In the genomic region with DNA sequence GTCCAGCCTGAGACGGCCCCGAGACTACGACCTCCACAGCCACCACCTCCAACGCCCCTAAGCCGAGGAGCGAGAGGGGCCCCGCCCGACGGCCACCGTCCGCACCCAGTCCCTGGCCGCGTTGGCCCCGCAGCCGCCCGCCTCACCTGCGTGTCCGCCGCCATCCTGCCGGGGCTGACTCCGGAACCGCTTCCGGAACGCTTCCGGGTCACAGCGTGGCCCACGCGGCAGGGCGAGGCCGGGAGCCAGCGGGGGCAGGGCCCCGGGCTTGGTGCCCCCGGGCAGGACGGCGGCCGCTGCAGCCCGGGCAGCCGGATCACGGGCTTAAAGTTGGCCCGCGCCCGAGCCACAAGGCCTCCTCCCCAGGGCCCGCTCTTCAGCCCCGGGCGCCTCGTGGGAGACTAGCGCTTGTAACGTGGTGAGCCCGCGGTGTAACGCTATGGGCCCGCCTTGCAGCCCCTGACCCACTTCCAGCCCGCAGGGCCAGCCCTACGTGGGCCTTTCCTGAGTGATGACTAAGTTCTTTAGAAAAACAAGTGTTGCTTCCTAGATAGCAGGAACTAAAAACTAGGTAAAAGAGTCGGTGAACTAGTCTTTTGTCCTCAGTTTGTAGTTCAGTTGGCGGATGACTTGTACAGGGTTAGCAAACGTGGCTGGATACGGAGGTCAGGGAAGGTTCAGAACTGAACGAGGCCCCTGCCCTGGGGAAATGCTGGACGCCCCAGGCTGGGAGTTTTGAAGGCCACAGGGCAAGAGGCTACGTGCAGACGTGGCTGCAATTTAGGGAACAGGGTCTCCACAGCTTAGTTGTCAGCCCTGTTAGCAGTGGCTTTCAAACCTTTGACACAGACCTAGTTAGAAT, we compare ENCODE assay signal across 1 cellular context.
TF ChIP-seq lines count a peak whose summit lies in the region.

A gene with protein sequence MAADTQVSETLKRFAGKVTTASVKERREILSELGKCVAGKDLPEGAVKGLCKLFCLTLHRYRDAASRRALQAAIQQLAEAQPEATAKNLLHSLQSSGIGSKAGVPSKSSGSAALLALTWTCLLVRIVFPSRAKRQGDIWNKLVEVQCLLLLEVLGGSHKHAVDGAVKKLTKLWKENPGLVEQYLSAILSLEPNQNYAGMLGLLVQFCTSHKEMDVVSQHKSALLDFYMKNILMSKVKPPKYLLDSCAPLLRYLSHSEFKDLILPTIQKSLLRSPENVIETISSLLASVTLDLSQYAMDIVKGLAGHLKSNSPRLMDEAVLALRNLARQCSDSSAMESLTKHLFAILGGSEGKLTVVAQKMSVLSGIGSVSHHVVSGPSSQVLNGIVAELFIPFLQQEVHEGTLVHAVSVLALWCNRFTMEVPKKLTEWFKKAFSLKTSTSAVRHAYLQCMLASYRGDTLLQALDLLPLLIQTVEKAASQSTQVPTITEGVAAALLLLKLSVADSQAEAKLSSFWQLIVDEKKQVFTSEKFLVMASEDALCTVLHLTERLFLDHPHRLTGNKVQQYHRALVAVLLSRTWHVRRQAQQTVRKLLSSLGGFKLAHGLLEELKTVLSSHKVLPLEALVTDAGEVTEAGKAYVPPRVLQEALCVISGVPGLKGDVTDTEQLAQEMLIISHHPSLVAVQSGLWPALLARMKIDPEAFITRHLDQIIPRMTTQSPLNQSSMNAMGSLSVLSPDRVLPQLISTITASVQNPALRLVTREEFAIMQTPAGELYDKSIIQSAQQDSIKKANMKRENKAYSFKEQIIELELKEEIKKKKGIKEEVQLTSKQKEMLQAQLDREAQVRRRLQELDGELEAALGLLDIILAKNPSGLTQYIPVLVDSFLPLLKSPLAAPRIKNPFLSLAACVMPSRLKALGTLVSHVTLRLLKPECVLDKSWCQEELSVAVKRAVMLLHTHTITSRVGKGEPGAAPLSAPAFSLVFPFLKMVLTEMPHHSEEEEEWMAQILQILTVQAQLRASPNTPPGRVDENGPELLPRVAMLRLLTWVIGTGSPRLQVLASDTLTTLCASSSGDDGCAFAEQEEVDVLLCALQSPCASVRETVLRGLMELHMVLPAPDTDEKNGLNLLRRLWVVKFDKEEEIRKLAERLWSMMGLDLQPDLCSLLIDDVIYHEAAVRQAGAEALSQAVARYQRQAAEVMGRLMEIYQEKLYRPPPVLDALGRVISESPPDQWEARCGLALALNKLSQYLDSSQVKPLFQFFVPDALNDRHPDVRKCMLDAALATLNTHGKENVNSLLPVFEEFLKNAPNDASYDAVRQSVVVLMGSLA (N-terminal part only) (minus strand): TSS at position 182 of the 862 bp plus-strand sequence. CDS start 18 bp downstream, at position 164.

TF ChIP-seq in GM12878, 131 proteins besides CTCF, POLR2A, EP300 and RAD21 (continued from another document and continues in another):
- TF ChIP-seq, protein P1, sequence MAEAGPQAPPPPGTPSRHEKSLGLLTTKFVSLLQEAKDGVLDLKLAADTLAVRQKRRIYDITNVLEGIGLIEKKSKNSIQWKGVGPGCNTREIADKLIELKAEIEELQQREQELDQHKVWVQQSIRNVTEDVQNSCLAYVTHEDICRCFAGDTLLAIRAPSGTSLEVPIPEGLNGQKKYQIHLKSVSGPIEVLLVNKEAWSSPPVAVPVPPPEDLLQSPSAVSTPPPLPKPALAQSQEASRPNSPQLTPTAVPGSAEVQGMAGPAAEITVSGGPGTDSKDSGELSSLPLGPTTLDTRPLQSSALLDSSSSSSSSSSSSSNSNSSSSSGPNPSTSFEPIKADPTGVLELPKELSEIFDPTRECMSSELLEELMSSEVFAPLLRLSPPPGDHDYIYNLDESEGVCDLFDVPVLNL (IDR thresholded peaks at IDR 0.05; ENCODE audit: low read depth, low read length): no peak
- TF ChIP-seq ATF7 (IDR thresholded peaks at IDR 0.05; ENCODE audit: low read depth) (no peak), CREM (IDR thresholded peaks at IDR 0.05; ENCODE audit: low read depth) (peak; percentile 29), CHD1 (IDR thresholded peaks at IDR 0.05; ENCODE audit: low read depth, low read length) (no peak), ZNF217 (IDR thresholded peaks at IDR 0.05) (no peak), STAT3 (IDR thresholded peaks at IDR 0.05; ENCODE audit: low read depth, low read length) (no peak), TCF12 (IDR thresholded peaks at IDR 0.05; ENCODE audit: low read depth, low read length) (peak; percentile 62; the same call in 1 of the 2 replicates), NRF1 (conservative IDR thresholded peaks at IDR 0.05; ENCODE audit: low read depth, low read length) (no peak), SMARCA5 (IDR thresholded peaks at IDR 0.05) (no peak; the same call in 1 of the 2 replicates), SP1 (IDR thresholded peaks at IDR 0.05; ENCODE audit: low read depth, low read length) (no peak), MEF2A (IDR thresholded peaks at IDR 0.05; ENCODE audit: insufficient read depth, low read depth, low read length) (no peak), JUND (IDR thresholded peaks at IDR 0.05; ENCODE audit: low read depth, low read length) (no peak), NFXL1 (IDR thresholded peaks at IDR 0.05; ENCODE audit: borderline replicate concordance) (no peak), SPI1 (IDR thresholded peaks at IDR 0.05; ENCODE audit: borderline replicate concordance, insufficient read depth, low read depth, low read length) (no peak), KAT2A (conservative IDR thresholded peaks at IDR 0.05; ENCODE audit: control insufficient read depth, low read depth, low read length) (no peak), EED (IDR thresholded peaks at IDR 0.05; ENCODE audit: low read depth) (no peak), RBBP5 (conservative IDR thresholded peaks at IDR 0.05) (no peak)
- TF ChIP-seq, protein P2, sequence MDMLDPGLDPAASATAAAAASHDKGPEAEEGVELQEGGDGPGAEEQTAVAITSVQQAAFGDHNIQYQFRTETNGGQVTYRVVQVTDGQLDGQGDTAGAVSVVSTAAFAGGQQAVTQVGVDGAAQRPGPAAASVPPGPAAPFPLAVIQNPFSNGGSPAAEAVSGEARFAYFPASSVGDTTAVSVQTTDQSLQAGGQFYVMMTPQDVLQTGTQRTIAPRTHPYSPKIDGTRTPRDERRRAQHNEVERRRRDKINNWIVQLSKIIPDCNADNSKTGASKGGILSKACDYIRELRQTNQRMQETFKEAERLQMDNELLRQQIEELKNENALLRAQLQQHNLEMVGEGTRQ (IDR thresholded peaks at IDR 0.05; ENCODE audit: borderline replicate concordance, low read depth, low read length): no peak
- TF ChIP-seq, protein P3, sequence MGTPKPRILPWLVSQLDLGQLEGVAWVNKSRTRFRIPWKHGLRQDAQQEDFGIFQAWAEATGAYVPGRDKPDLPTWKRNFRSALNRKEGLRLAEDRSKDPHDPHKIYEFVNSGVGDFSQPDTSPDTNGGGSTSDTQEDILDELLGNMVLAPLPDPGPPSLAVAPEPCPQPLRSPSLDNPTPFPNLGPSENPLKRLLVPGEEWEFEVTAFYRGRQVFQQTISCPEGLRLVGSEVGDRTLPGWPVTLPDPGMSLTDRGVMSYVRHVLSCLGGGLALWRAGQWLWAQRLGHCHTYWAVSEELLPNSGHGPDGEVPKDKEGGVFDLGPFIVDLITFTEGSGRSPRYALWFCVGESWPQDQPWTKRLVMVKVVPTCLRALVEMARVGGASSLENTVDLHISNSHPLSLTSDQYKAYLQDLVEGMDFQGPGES (IDR thresholded peaks at IDR 0.05): no peak
- TF ChIP-seq, protein P4, sequence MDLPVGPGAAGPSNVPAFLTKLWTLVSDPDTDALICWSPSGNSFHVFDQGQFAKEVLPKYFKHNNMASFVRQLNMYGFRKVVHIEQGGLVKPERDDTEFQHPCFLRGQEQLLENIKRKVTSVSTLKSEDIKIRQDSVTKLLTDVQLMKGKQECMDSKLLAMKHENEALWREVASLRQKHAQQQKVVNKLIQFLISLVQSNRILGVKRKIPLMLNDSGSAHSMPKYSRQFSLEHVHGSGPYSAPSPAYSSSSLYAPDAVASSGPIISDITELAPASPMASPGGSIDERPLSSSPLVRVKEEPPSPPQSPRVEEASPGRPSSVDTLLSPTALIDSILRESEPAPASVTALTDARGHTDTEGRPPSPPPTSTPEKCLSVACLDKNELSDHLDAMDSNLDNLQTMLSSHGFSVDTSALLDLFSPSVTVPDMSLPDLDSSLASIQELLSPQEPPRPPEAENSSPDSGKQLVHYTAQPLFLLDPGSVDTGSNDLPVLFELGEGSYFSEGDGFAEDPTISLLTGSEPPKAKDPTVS (IDR thresholded peaks at IDR 0.05; ENCODE audit: low read depth, low read length): 0 out of 2 replicates have a peak, but pooled peaks have one; percentile 35
- TF ChIP-seq, protein P5, sequence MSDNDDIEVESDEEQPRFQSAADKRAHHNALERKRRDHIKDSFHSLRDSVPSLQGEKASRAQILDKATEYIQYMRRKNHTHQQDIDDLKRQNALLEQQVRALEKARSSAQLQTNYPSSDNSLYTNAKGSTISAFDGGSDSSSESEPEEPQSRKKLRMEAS (IDR thresholded peaks at IDR 0.05; ENCODE audit: low read depth, low read length): peak; percentile 96
- TF ChIP-seq, protein P6, sequence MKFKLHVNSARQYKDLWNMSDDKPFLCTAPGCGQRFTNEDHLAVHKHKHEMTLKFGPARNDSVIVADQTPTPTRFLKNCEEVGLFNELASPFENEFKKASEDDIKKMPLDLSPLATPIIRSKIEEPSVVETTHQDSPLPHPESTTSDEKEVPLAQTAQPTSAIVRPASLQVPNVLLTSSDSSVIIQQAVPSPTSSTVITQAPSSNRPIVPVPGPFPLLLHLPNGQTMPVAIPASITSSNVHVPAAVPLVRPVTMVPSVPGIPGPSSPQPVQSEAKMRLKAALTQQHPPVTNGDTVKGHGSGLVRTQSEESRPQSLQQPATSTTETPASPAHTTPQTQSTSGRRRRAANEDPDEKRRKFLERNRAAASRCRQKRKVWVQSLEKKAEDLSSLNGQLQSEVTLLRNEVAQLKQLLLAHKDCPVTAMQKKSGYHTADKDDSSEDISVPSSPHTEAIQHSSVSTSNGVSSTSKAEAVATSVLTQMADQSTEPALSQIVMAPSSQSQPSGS (IDR thresholded peaks at IDR 0.05; ENCODE audit: low read length): no peak
- TF ChIP-seq, protein P7, sequence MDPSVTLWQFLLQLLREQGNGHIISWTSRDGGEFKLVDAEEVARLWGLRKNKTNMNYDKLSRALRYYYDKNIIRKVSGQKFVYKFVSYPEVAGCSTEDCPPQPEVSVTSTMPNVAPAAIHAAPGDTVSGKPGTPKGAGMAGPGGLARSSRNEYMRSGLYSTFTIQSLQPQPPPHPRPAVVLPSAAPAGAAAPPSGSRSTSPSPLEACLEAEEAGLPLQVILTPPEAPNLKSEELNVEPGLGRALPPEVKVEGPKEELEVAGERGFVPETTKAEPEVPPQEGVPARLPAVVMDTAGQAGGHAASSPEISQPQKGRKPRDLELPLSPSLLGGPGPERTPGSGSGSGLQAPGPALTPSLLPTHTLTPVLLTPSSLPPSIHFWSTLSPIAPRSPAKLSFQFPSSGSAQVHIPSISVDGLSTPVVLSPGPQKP (IDR thresholded peaks at IDR 0.05; ENCODE audit: low read depth, low read length): peak; percentile 66
- TF ChIP-seq, protein P8, sequence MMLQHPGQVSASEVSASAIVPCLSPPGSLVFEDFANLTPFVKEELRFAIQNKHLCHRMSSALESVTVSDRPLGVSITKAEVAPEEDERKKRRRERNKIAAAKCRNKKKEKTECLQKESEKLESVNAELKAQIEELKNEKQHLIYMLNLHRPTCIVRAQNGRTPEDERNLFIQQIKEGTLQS (IDR thresholded peaks at IDR 0.05; ENCODE audit: borderline replicate concordance, extremely low read depth, low read depth, low read length): no peak
- TF ChIP-seq, protein P9, sequence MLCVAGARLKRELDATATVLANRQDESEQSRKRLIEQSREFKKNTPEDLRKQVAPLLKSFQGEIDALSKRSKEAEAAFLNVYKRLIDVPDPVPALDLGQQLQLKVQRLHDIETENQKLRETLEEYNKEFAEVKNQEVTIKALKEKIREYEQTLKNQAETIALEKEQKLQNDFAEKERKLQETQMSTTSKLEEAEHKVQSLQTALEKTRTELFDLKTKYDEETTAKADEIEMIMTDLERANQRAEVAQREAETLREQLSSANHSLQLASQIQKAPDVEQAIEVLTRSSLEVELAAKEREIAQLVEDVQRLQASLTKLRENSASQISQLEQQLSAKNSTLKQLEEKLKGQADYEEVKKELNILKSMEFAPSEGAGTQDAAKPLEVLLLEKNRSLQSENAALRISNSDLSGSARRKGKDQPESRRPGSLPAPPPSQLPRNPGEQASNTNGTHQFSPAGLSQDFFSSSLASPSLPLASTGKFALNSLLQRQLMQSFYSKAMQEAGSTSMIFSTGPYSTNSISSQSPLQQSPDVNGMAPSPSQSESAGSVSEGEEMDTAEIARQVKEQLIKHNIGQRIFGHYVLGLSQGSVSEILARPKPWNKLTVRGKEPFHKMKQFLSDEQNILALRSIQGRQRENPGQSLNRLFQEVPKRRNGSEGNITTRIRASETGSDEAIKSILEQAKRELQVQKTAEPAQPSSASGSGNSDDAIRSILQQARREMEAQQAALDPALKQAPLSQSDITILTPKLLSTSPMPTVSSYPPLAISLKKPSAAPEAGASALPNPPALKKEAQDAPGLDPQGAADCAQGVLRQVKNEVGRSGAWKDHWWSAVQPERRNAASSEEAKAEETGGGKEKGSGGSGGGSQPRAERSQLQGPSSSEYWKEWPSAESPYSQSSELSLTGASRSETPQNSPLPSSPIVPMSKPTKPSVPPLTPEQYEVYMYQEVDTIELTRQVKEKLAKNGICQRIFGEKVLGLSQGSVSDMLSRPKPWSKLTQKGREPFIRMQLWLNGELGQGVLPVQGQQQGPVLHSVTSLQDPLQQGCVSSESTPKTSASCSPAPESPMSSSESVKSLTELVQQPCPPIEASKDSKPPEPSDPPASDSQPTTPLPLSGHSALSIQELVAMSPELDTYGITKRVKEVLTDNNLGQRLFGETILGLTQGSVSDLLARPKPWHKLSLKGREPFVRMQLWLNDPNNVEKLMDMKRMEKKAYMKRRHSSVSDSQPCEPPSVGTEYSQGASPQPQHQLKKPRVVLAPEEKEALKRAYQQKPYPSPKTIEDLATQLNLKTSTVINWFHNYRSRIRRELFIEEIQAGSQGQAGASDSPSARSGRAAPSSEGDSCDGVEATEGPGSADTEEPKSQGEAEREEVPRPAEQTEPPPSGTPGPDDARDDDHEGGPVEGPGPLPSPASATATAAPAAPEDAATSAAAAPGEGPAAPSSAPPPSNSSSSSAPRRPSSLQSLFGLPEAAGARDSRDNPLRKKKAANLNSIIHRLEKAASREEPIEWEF (IDR thresholded peaks at IDR 0.05; ENCODE audit: insufficient replicate concordance, low read depth, low read length): no peak
